ENCODE assay signal across 21 cellular contexts in the genomic region with DNA sequence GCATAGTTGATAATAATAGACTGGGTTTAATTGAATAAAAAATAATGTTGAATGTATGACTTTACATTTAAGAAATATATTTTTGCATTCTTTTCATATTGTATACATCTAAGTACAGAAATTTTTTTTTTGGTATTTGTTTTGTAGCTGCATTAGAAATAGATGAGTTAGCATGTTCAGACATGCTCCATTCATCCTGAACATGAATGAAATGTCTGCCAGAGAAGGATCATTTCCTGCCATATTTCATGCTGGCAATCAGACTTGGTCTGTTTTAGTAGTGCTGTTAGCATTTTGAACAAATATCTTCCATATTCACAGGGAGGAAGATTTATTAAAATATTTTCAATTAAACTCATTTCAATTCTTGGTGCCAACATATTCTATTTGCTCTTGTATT.
A peak's percentile ranks its signal among the peaks of the same experiment; 100 is the strongest.
DNase-seq lines count a peak whose midpoint lies in the region; ATAC-seq and TF ChIP-seq lines count a peak whose summit lies in the region.
"Had no signal": no experiment of that assay in that cellular context is flagged by ENCODE, and none has a peak within 500 bp of the region (broad histone marks: within the 10 kb centered on the region; RNA-seq: fewer than 3 reads in every experiment).

No MANE protein-coding gene starts in this region.

- no peaks in the 10 kb centered on the region for H3K36me3 Mint-ChIP-seq in MCF 10A (ENCODE audit: insufficient read depth, unreplicated experiment)
- no peaks in the 10 kb centered on the region for H3K36me3 Mint-ChIP-seq in activated T-helper 1 cell treated with anti-CD3 and anti-CD28 coated beads, Interleukin-12 subunit alpha, Interleukin-12 subunit beta, Interleukin-2, Interleukin-4 antibody, amounts not matched to agents 30 ng/mL and 10 ng/mL and 1 ng/mL, durations not matched to agents 14 hours and 24 hours and 36 hours (ENCODE audit: low read depth)

- H3K27me3 ChIP-seq in breast epithelium, result no peaks in the 10 kb centered on the region
- H3K27me3 ChIP-seq in RWPE2 (ENCODE audit: insufficient read depth, poor library complexity, severe bottlenecking), result no peaks in the 10 kb centered on the region
- H3K27me3 ChIP-seq in lower lobe of right lung (ENCODE audit: low read depth), result no peaks in the 10 kb centered on the region
- H3K27me3 ChIP-seq: BE2C, Peyer's patch, SJSA1 had no signal

- H3K36me3 ChIP-seq in breast epithelium, result no peaks in the 10 kb centered on the region
- no peaks in the 10 kb centered on the region for H3K36me3 ChIP-seq in RWPE2 (ENCODE audit: low read depth)
- no peaks in the 10 kb centered on the region for H3K36me3 ChIP-seq in lower lobe of right lung
- H3K36me3 ChIP-seq: BE2C, Peyer's patch, SJSA1 had no signal

- no peak overlapping the region for H3K4me3 ChIP-seq in breast epithelium
- H3K4me3 ChIP-seq in RWPE2 (ENCODE audit: severe bottlenecking), result no peak overlapping the region
- no peak overlapping the region for H3K4me3 ChIP-seq in lower lobe of right lung
- H3K4me3 ChIP-seq: A549, GM12878, GM23338, Peyer's patch, SJSA1 had no signal

- peaks cover 5% of the 10 kb centered on the region for H3K4me1 Mint-ChIP-seq in MCF 10A (ENCODE audit: insufficient read depth, unreplicated experiment)
- H3K4me1 Mint-ChIP-seq in activated T-helper 1 cell treated with anti-CD3 and anti-CD28 coated beads, Interleukin-12 subunit alpha, Interleukin-12 subunit beta, Interleukin-2, Interleukin-4 antibody, amounts not matched to agents 30 ng/mL and 10 ng/mL and 1 ng/mL, durations not matched to agents 14 hours and 24 hours and 36 hours (ENCODE audit: low read depth), result no peaks in the 10 kb centered on the region
- H3K4me1 Mint-ChIP-seq: GM23338 had no signal

- DNase-seq in MCF 10A (ENCODE audit: unreplicated experiment), result peak; percentile 15
- no peak for DNase-seq in breast epithelium (ENCODE audit: low spot score in 2 of 2)
- DNase-seq in RWPE2 (ENCODE audit: low spot score), result no peak
- DNase-seq in epithelial cell of prostate (ENCODE audit: low read depth, low spot score), result no peak
- no peak for DNase-seq in lower lobe of right lung
- DNase-seq in activated T-helper 1 cell treated with anti-CD3 and anti-CD28 coated beads, Interleukin-12 subunit alpha, Interleukin-12 subunit beta, Interleukin-2, Interleukin-4 antibody, amounts not matched to agents 30 ng/mL and 10 ng/mL and 1 ng/mL, durations not matched to agents 14 hours and 24 hours and 36 hours (ENCODE audit: low spot score), result no peak
- DNase-seq in inferior parietal cortex (ENCODE audit: extremely low spot score), result no peak
- DNase-seq: BE2C, DND-41, HCEC 1CT, KBM-7, NCI-H1092 treated with DMSO at 0.1 percent for 48 hours, NCI-H187, NCI-H774, Peyer's patch had no signal

- CTCF ChIA-PET in MCF 10A (lab: Yijun Ruan, JAX), result interaction anchor here (0.6 kb wide), 2 partner anchors 10 to 30 kb away, joined by 3 to 4 read pairs; no protein-coding TSS in a partner anchor

- POLR2A ChIA-PET in MCF 10A (lab: Yijun Ruan, JAX), result interaction anchor here (0.6 kb wide), 1 partner anchor 1417 kb away, joined by 3 read pairs; no protein-coding TSS in a partner anchor

- no peak overlapping the region for H3K27ac Mint-ChIP-seq in MCF 10A (ENCODE audit: low read depth, unreplicated experiment)
- H3K27ac Mint-ChIP-seq in activated T-helper 1 cell treated with anti-CD3 and anti-CD28 coated beads, Interleukin-12 subunit alpha, Interleukin-12 subunit beta, Interleukin-2, Interleukin-4 antibody, amounts not matched to agents 30 ng/mL and 10 ng/mL and 1 ng/mL, durations not matched to agents 14 hours and 24 hours and 36 hours, result no peak overlapping the region
- H3K27ac Mint-ChIP-seq: GM23338 had no signal

- no TSS peak for BruUV-seq in MCF 10A (replicated peaks; lab: Mats Ljungman, UMichigan)

- no peaks in the 10 kb centered on the region for H3K9me3 Mint-ChIP-seq in MCF 10A (ENCODE audit: unreplicated experiment)
- no peaks in the 10 kb centered on the region for H3K9me3 Mint-ChIP-seq in activated T-helper 1 cell treated with anti-CD3 and anti-CD28 coated beads, Interleukin-12 subunit alpha, Interleukin-12 subunit beta, Interleukin-2, Interleukin-4 antibody, amounts not matched to agents 30 ng/mL and 10 ng/mL and 1 ng/mL, durations not matched to agents 14 hours and 24 hours and 36 hours
- H3K9me3 Mint-ChIP-seq: GM23338 had no signal

- no peak overlapping the region for H3K4me3 Mint-ChIP-seq in MCF 10A (ENCODE audit: unreplicated experiment)
- H3K4me3 Mint-ChIP-seq in activated T-helper 1 cell treated with anti-CD3 and anti-CD28 coated beads, Interleukin-12 subunit alpha, Interleukin-12 subunit beta, Interleukin-2, Interleukin-4 antibody, amounts not matched to agents 30 ng/mL and 10 ng/mL and 1 ng/mL, durations not matched to agents 14 hours and 24 hours and 36 hours, result no peak overlapping the region
- H3K4me3 Mint-ChIP-seq: GM23338 had no signal

- no peaks in the 10 kb centered on the region for H3K9me3 ChIP-seq in breast epithelium
- H3K9me3 ChIP-seq in RWPE2 (ENCODE audit: severe bottlenecking), result no peaks in the 10 kb centered on the region
- no peaks in the 10 kb centered on the region for H3K9me3 ChIP-seq in lower lobe of right lung
- H3K9me3 ChIP-seq: A549, BE2C, Peyer's patch, SJSA1 had no signal

- ATAC-seq in RWPE2 (ENCODE audit: low read depth) (no peak), lower lobe of right lung (no peak)
- ATAC-seq: A549, GM12878, GM23338, Right ventricle myocardium inferior had no signal

- H3K27ac ChIP-seq in breast epithelium (no peak overlapping the region), RWPE2 (ENCODE audit: poor library complexity, severe bottlenecking) (peak overlapping the region; percentile 36), epithelial cell of prostate (peak overlapping the region; percentile 51), lower lobe of right lung (no peak overlapping the region)
- H3K27ac ChIP-seq: A549, HL-60, Peyer's patch, SJSA1 had no signal

- H3K27me3 Mint-ChIP-seq in MCF 10A (ENCODE audit: insufficient read depth, unreplicated experiment), result no peaks in the 10 kb centered on the region
- H3K27me3 Mint-ChIP-seq in activated T-helper 1 cell treated with anti-CD3 and anti-CD28 coated beads, Interleukin-12 subunit alpha, Interleukin-12 subunit beta, Interleukin-2, Interleukin-4 antibody, amounts not matched to agents 30 ng/mL and 10 ng/mL and 1 ng/mL, durations not matched to agents 14 hours and 24 hours and 36 hours (ENCODE audit: insufficient read depth), result no peaks in the 10 kb centered on the region

- TF ChIP-seq CTCF in MCF 10A (IDR thresholded peaks at IDR 0.05; ENCODE audit: unreplicated experiment) (no peak), breast epithelium (IDR thresholded peaks at IDR 0.05) (no peak), RWPE2 (IDR thresholded peaks at IDR 0.05; ENCODE audit: poor library complexity, severe bottlenecking) (no peak), lower lobe of right lung (IDR thresholded peaks at IDR 0.05) (no peak)

- TF ChIP-seq POLR2A in breast epithelium (IDR thresholded peaks at IDR 0.05), result no peak

- intact Hi-C loops in MCF 10A (cut with micrococcal nuclease) (no loop called here), breast epithelium (cut with DNase I; ENCODE audit: low total_unique reads) (no loop called here), lower lobe of right lung (cut with DNase I) (no loop called here)
- intact Hi-C loops in activated T-helper 1 cell treated with anti-CD3 and anti-CD28 coated beads, Interleukin-12 subunit alpha, Interleukin-12 subunit beta, Interleukin-2, Interleukin-4 antibody, amounts not matched to agents 30 ng/mL and 10 ng/mL and 1 ng/mL, durations not matched to agents 14 hours and 24 hours and 36 hours (cut with micrococcal nuclease), result no loop called here

- H3K4me1 ChIP-seq in breast epithelium, result no peaks in the 10 kb centered on the region
- peaks cover 9% of the 10 kb centered on the region for H3K4me1 ChIP-seq in RWPE2 (ENCODE audit: insufficient read depth, poor library complexity, severe bottlenecking)
- H3K4me1 ChIP-seq in lower lobe of right lung, result no peaks in the 10 kb centered on the region
- H3K4me1 ChIP-seq: A549, BE2C, Peyer's patch, SJSA1 had no signal

Comparison
In these comparisons a context has a peak if more than half of its experiments do, and no peak if none do; other contexts are left out.
1. H3K27ac ChIP-seq: peak in RWPE2 (single experiment) and epithelial cell of prostate (single experiment); none in breast epithelium (0 of 2) and lower lobe of right lung (single experiment).